8 cellular contexts compared by ENCODE assay signal in the genomic region with DNA sequence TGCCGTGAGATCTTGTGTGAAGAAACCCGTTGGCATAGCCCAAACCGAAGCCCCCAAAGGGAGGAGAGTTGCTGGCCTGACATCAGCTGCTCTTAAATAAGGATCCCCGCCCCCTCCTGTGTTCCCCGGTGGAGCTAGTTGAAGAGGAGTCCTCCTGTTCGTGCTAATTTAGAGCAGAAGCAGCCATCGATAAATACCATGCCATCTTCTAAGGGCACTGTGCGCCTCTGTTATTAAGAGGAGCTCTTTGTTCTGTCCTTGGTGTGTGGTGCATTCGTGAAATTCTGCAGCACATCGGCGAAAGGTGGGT. TPM values are rescaled to one million over a fixed set of nuclear protein-coding genes. Genes with fewer than 3 reads are reported as not detected.
A peak's percentile ranks its signal among the peaks of the same experiment; 100 is the strongest.
DNase-seq lines count a peak whose midpoint lies in the region; ATAC-seq, FAIRE-seq and TF ChIP-seq lines count a peak whose summit lies in the region.

No MANE protein-coding gene starts in this region.

- no peaks in the 10 kb centered on the region; the same call in 1 of the 2 replicates for H3K79me1 ChIP-seq in H1 (ENCODE audit: low read depth, low read length)

- H2BK12ac ChIP-seq in H1 (ENCODE audit: low read depth, low read length): no peak overlapping the region; the same call in none of the 2 replicates

- no peak for FAIRE-seq in H1 (lab: Jason Lieb, UNC)

- ATAC-seq in HG03097 (IDR thresholded peaks at IDR 0.05; ENCODE audit: low FRiP score, unreplicated experiment): peak; percentile 13
- peak; percentile 45 for ATAC-seq in aorta (ENCODE audit: low FRiP score)

- 0 out of 2 replicates have a peak, but pooled peaks cover 6% of the 10 kb centered on the region for H3K9me3 ChIP-seq in SJSA1 (replicated peaks)
- no peaks in the 10 kb centered on the region for H3K9me3 ChIP-seq in H1 (ENCODE audit: insufficient read depth in 2 of 2, low read depth in 1 of 2, low read length in 1 of 2)
- no peaks in the 10 kb centered on the region for H3K9me3 ChIP-seq in muscle layer of colon (ENCODE audit: low read length)
- H3K9me3 ChIP-seq in aorta (ENCODE audit: control insufficient read depth, low read length): no peaks in the 10 kb centered on the region

- H2BK5ac ChIP-seq in H1 (ENCODE audit: low read depth, low read length): peak overlapping the region; percentile 41

- H3K4me2 ChIP-seq in H1 (ENCODE audit: insufficient read depth in 1 of 2, low read depth in 2 of 2, low read length in 2 of 2): peak overlapping the region; percentile 84

- H3K23me2 ChIP-seq in H1 (ENCODE audit: low read depth, low read length): peaks cover 3% of the 10 kb centered on the region; the same call in 1 of the 2 replicates

- no peak overlapping the region for H4K91ac ChIP-seq in H1 (replicated peaks; ENCODE audit: insufficient read length, low read length)

- H3K4ac ChIP-seq in H1 (replicated peaks; ENCODE audit: insufficient read length, low read depth, low read length): no peak overlapping the region

- H2BK20ac ChIP-seq in H1 (ENCODE audit: low read length): no peak overlapping the region

- intact Hi-C loops in aorta (cut with DNase I): loop anchor here in 1 of 2 donors (5.0 to 10.0 kb wide), 2 partner anchors 76 to 138 kb away; a partner anchor contains a TSS

- H3K14ac ChIP-seq in H1 (ENCODE audit: insufficient read length): no peak overlapping the region

- H3K4me3 ChIP-seq in SJSA1 (peak overlapping the region; percentile 79), H1 (ENCODE audit: extremely low read depth in 1 of 4, insufficient read depth in 2 of 4, low read depth in 3 of 4, low read length in 4 of 4) (peak overlapping the region; percentile 93 to 97 (median 94)), muscle layer of colon (ENCODE audit: low read depth in 1 of 2, low read length in 2 of 2) (peak overlapping the region; percentile 53 to 87), aorta (ENCODE audit: low read length in 2 of 2) (peak overlapping the region; percentile 74 to 88)

- CTCF ChIA-PET in H1 (lab: Charles Lee; ENCODE audit: partially characterized antibody): interaction anchor here (1.2 to 1.5 kb wide), 4 partner anchors 10 to 51 kb away, joined by 3 to 6 read pairs (median 4); no protein-coding TSS in a partner anchor

- H4K5ac ChIP-seq in H1 (ENCODE audit: insufficient read length, low read depth, low read length): no peak overlapping the region

- 4% methylated on average over 10 of the region's 11 CpGs; no CpG with 5 or more reads in 1 of the 2 experiments for WGBS in H1 (ENCODE audit: extremely low coverage in 1 of 2, insufficient coverage in 1 of 2, insufficient read length in 1 of 2, insufficient replicate concordance in 2 of 2, low coverage in 1 of 2, low lambda C conversion rate in 2 of 2, missing lambda C conversion rate in 1 of 2), 2 experiments
- WGBS in aorta, 2 donors: 1% methylated on average over 11 of the region's 11 CpGs

- 0 out of 3 replicates have a peak, but pooled peaks of 1 of the 2 experiments have one; percentile 9 for TF ChIP-seq POLR2A in H1 (IDR thresholded peaks at IDR 0.05; ENCODE audit: control extremely low read depth in 1 of 2, low read depth in 2 of 2, low read length in 2 of 2)

- no peak overlapping the region for H2BK15ac ChIP-seq in H1 (ENCODE audit: low read length)

- TF ChIP-seq CTCF in H1 (IDR thresholded peaks at IDR 0.05; ENCODE audit: control extremely low read depth in 1 of 3, insufficient read depth in 1 of 3, low read depth in 1 of 3, low read length in 3 of 3): no peak

- no peak for TF ChIP-seq RAD21 in H1 (IDR thresholded peaks at IDR 0.05 in 1 of 2, conservative IDR thresholded peaks at IDR 0.05 in 1 of 2; ENCODE audit: low read depth in 2 of 2, low read length in 2 of 2)

- H3K23ac ChIP-seq in H1 (ENCODE audit: insufficient read length): no peak overlapping the region

- peak overlapping the region; percentile 66; the same call in 1 of the 2 replicates for H4K8ac ChIP-seq in H1 (ENCODE audit: extremely low read depth, insufficient read depth, low read length)

- H3K9ac ChIP-seq in H1 (replicated peaks in 1 of 4; ENCODE audit: extremely low read depth in 1 of 4, low read depth in 3 of 4, low read length in 3 of 4) (peak overlapping the region; percentile 81 to 93 (median 86)), muscle layer of colon (ENCODE audit: low read length) (peak overlapping the region; percentile 81)

- H3K79me2 ChIP-seq in H1 (ENCODE audit: control insufficient read depth in 1 of 2, insufficient read depth in 2 of 2, low read length in 2 of 2): peaks cover 31 to 61% of the 10 kb centered on the region in 2 experiments

- H2BK120ac ChIP-seq in H1 (replicated peaks; ENCODE audit: low read depth, low read length): no peak overlapping the region

- H2AFZ ChIP-seq in H1 (ENCODE audit: low read length): no peak overlapping the region

- H3K27ac ChIP-seq in SJSA1 (peak overlapping the region; percentile 47), H1 (ENCODE audit: low read depth, low read length) (peak overlapping the region; percentile 74), muscle layer of colon (ENCODE audit: low read depth, low read length) (peak overlapping the region; percentile 64), aorta (ENCODE audit: low read depth in 1 of 2, low read length in 2 of 2) (no peak overlapping the region)

- POLR2A ChIA-PET in H1 (lab: Charles Lee; ENCODE audit: partially characterized antibody): interaction anchor here (0.7 to 4.5 kb wide), 24 partner anchors 9 to 545 kb away, joined by 3 to 96 read pairs (median 4); a partner anchor contains a TSS

- no peaks in the 10 kb centered on the region for H3K27me3 ChIP-seq in SJSA1 (replicated peaks)
- no peaks in the 10 kb centered on the region for H3K27me3 ChIP-seq in H1 (replicated peaks in 1 of 4; ENCODE audit: control insufficient read depth in 3 of 4, extremely low read depth in 1 of 4, insufficient read depth in 3 of 4, low read length in 3 of 4)
- no peaks in the 10 kb centered on the region for H3K27me3 ChIP-seq in muscle layer of colon (ENCODE audit: control insufficient read depth in 1 of 2, insufficient read depth in 2 of 2, low read length in 2 of 2)
- no peaks in the 10 kb centered on the region for H3K27me3 ChIP-seq in aorta (ENCODE audit: control insufficient read depth in 1 of 2, insufficient read depth in 2 of 2, low read length in 1 of 2)

- peaks cover 15% of the 10 kb centered on the region; the same call in 1 of the 2 replicates for H3K36me3 ChIP-seq in SJSA1
- H3K36me3 ChIP-seq in H1 (ENCODE audit: control insufficient read depth in 2 of 4, insufficient read depth in 4 of 4, low read length in 3 of 4): no peaks in the 10 kb centered on the region
- H3K36me3 ChIP-seq in muscle layer of colon (ENCODE audit: insufficient read depth, low read length): no peaks in the 10 kb centered on the region
- no peaks in the 10 kb centered on the region for H3K36me3 ChIP-seq in aorta (ENCODE audit: control insufficient read depth in 1 of 2, insufficient read depth in 2 of 2, low read length in 1 of 2)

- H3K18ac ChIP-seq in H1 (ENCODE audit: extremely low read depth, low read length): peak overlapping the region; percentile 1

- H3K4me1 ChIP-seq in SJSA1 (replicated peaks) (peaks cover 12% of the 10 kb centered on the region), H1 (replicated peaks in 1 of 4; ENCODE audit: control insufficient read depth in 3 of 4, insufficient read depth in 4 of 4, low read length in 3 of 4) (peaks cover 0 to 8% (median 4%) of the 10 kb centered on the region in 4 experiments; a peak in 4 of 7 replicates), muscle layer of colon (ENCODE audit: insufficient read depth, low read length) (peaks cover 25% of the 10 kb centered on the region), aorta (ENCODE audit: control insufficient read depth in 1 of 2, insufficient read depth in 2 of 2, low read length in 2 of 2) (peaks cover 0 to 5% of the 10 kb centered on the region in 2 donors)

- DNase-seq in stimulated activated CD4-positive, alpha-beta T cell treated with anti-CD3 and anti-CD28 coated beads, Interleukin-4, amount 100 ng/mL, for 48 hours (ENCODE audit: low read depth in 2 of 2): peak; percentile 13 to 23
- DNase-seq in stimulated activated CD4-positive, alpha-beta T cell treated with anti-CD3 and anti-CD28 coated beads, Interleukin-12 subunit alpha, Interleukin-12 subunit beta, amount 100 ng/mL, for 4 hours: no peak
- DNase-seq in SJSA1 (ENCODE audit: low read depth in 1 of 2, low spot score in 2 of 2) (no peak), H1 (ENCODE audit: low read depth in 1 of 2, low spot score in 2 of 2) (peak in 1 of 2 experiments; percentile 63), aorta (no peak), NCI-H1048 (lab: John Stamatoyannopoulos, UW) (no peak)

- H4K20me1 ChIP-seq in H1 (replicated peaks in 1 of 2; ENCODE audit: control insufficient read depth in 1 of 2, insufficient read depth in 2 of 2, low read length in 2 of 2): peaks cover 0 to 6% of the 10 kb centered on the region in 2 experiments

- H3K56ac ChIP-seq in H1 (replicated peaks; ENCODE audit: insufficient read length, low read depth, low read length): peak overlapping the region; percentile 26

- H2AK5ac ChIP-seq in H1 (ENCODE audit: low read depth, low read length): no peak overlapping the region; the same call in 1 of the 2 replicates

- TF ChIP-seq EP300 in H1 (IDR thresholded peaks at IDR 0.05; ENCODE audit: borderline replicate concordance in 1 of 2, low read depth in 2 of 2, low read length in 2 of 2): no peak

TF ChIP-seq in H1, 55 proteins besides CTCF, POLR2A, EP300 and RAD21:
- TF ChIP-seq TAF1 (IDR thresholded peaks at IDR 0.05; ENCODE audit: low read depth, low read length) (peak; percentile 45; the same call in 1 of the 2 replicates), SP2 (IDR thresholded peaks at IDR 0.05; ENCODE audit: low read length) (no peak), POU5F1 (IDR thresholded peaks at IDR 0.05; ENCODE audit: low read depth, low read length) (no peak), JUND (IDR thresholded peaks at IDR 0.05; ENCODE audit: low read length) (no peak), SIRT6 (IDR thresholded peaks at IDR 0.05; ENCODE audit: low read length) (no peak), BACH1 (IDR thresholded peaks at IDR 0.05; ENCODE audit: low read length) (no peak), SAP30 (IDR thresholded peaks at IDR 0.05; ENCODE audit: insufficient read depth, insufficient replicate concordance, low read length) (peak; percentile 44)
TF ChIP-seq in H1: peak in this region for 2.

RNA-seq across cellular contexts. Expression of a gene that starts 0.9 kb away (rescaled TPM):
- 25.0 and 33.2 TPM in 2 replicates for total RNA-seq in SJSA1 (2014; rRNA removed; shearing (Covaris generic))
- total RNA-seq in H1 (2021; fragmentation: NEBNext Ultra II Directional; extraction: Animal tissue kit (Norgen Biotek cat#: 25700)): 111 and 115 TPM in 2 replicates
- polyA plus RNA-seq in H1 (2011; rRNA removed): 44.2 and 65.3 TPM in 2 replicates
- polyA plus RNA-seq in H1 (2011; cell fraction: cytosol; rRNA removed): 79.0 TPM
- 32.6 TPM for polyA plus RNA-seq in H1 (2011; cell fraction: nucleus; rRNA removed)
- polyA plus RNA-seq in H1 (2012, experiment 1 of 2): 68.9 to 121 TPM (median 90.5 TPM) in 4 replicates
- polyA plus RNA-seq in H1 (2012, experiment 2 of 2): 56.0 TPM
- 84.0 TPM for polyA plus RNA-seq in H1 (2013, experiment 1 of 2)
- polyA plus RNA-seq in H1 (2013, experiment 2 of 2): 88.6 TPM
- 48.6 and 66.7 TPM in 2 replicates for polyA minus RNA-seq in H1 (2011; rRNA and poly(A)+ RNA removed)
- polyA minus RNA-seq in H1 (2011; cell fraction: cytosol; rRNA and poly(A)+ RNA removed): 79.2 TPM
- polyA minus RNA-seq in H1 (2011; cell fraction: nucleus; rRNA and poly(A)+ RNA removed): 95.1 TPM
- 10 to 100 TPM; 21.0 to 23.0 TPM for total RNA-seq in aorta
- 10 to 100 TPM; 10.5 to 18.7 TPM for polyA plus RNA-seq in aorta

Comparison
In these comparisons a context has a peak if more than half of its experiments do, and no peak if none do; other contexts are left out.
1. DNase-seq: peak in stimulated activated CD4-positive, alpha-beta T cell treated with anti-CD3 and anti-CD28 coated beads, Interleukin-4, amount 100 ng/mL, for 48 hours (2 of 2); none in stimulated activated CD4-positive, alpha-beta T cell treated with anti-CD3 and anti-CD28 coated beads, Interleukin-12 subunit alpha, Interleukin-12 subunit beta, amount 100 ng/mL, for 4 hours (single experiment), SJSA1 (0 of 2), aorta (0 of 2) and NCI-H1048 (single experiment).
2. H3K27ac ChIP-seq: peak in SJSA1 (single experiment), H1 (single experiment) and muscle layer of colon (single experiment); none in aorta (0 of 2).
3. Peak in every context shown above with its lines, with median percentiles within 50 percentile points of each other: H3K4me3 ChIP-seq.